ENCODE assay signal across 14 cellular contexts in the genomic region with DNA sequence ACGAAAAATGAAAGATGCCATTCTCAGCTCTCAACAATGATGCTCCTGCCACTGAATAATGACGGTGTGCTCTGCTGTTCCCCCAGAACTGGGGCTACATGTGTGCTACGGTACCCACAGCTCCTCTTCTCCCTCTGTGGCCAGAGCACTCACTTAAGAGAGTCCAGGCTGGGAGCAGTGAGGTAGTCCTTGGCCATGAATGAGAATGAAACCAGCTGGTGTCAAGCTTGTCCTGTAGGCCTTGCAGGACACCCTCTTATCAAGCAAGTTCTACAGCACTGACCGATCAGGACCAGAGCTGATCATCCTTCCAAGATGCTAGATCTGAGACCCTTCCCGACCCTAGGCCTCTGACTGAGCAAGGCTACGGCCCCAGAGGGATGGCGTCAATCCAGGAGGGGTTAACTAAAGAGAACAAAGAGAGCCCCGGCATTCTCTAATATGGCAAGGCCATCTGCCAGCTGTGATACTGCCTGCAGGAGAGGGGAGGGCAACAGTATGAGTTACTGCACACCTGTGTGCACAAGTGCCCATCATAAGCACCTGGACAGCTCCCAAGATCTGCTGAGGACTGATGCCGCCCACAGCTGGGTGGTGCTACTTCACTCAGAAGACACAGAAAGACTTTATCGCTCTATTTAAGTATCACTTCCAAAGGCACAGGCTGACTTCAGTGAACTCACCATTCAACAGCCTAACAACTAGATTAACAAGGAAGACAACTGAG. TPM values are rescaled to one million over a fixed set of nuclear protein-coding genes. Genes with fewer than 3 reads are reported as not detected.
A peak's percentile ranks its signal among the peaks of the same experiment; 100 is the strongest.
DNase-seq lines count a peak whose midpoint lies in the region; ATAC-seq and TF ChIP-seq lines count a peak whose summit lies in the region.
"Had no signal": no experiment of that assay in that cellular context is flagged by ENCODE, and none has a peak within 500 bp of the region (broad histone marks: within the 10 kb centered on the region; RNA-seq: fewer than 3 reads in every experiment).

No MANE protein-coding gene starts in this region.

- TF ChIP-seq CTCF in SK-N-SH (IDR thresholded peaks at IDR 0.05) = no peak

- WGBS in SK-N-SH (ENCODE audit: low lambda C conversion rate) = 89% methylated on average over 9 of the region's 10 CpGs

- H2AFZ ChIP-seq in SK-N-SH (ENCODE audit: low read depth) = no peak overlapping the region

- intact Hi-C loops in left colon (cut with DNase I, micrococcal nuclease) = no loop called here

- peak overlapping the region in 1 of 2 experiments; percentile 87; a peak in 2 of 4 replicates for H3K27ac ChIP-seq in SK-N-SH (ENCODE audit: low read depth in 2 of 2, low read length in 1 of 2)
- H3K27ac ChIP-seq: SK-N-MC had no signal

- ATAC-seq in left colon = peak; percentile 95

- no peak overlapping the region for H3K4me3 ChIP-seq in SK-N-SH (ENCODE audit: low read depth in 2 of 2, low read length in 1 of 2)
- H3K4me3 ChIP-seq: SK-N-MC had no signal

- POLR2A ChIA-PET in SK-N-SH (lab: Yijun Ruan, JAX) = interaction anchor here (1.0 to 1.1 kb wide), 2 partner anchors 15 to 30 kb away, joined by 3 read pairs; partner anchors contain the start of gene APPL2

- TF ChIP-seq EP300 in Ishikawa (IDR thresholded peaks at IDR 0.05; ENCODE audit: borderline replicate concordance) = no peak
- no peak for TF ChIP-seq EP300 in SK-N-SH (IDR thresholded peaks at IDR 0.05; ENCODE audit: borderline replicate concordance in 1 of 2, low read depth in 1 of 2, low read length in 1 of 2)

- H3K36me3 ChIP-seq in SK-N-SH (replicated peaks in 1 of 2; ENCODE audit: control insufficient read depth in 1 of 2, insufficient read depth in 2 of 2, low read length in 1 of 2) = peaks cover 81 to 91% of the 10 kb centered on the region in 2 experiments
- H3K36me3 ChIP-seq: BE2C had no signal

- no peak for TF ChIP-seq RAD21 in Ishikawa (IDR thresholded peaks at IDR 0.05; ENCODE audit: low read depth)
- no peak for TF ChIP-seq RAD21 in SK-N-SH (IDR thresholded peaks at IDR 0.05; ENCODE audit: low read length)

- CTCF ChIA-PET in SK-N-SH (lab: Yijun Ruan, JAX) = interaction anchor here (1.9 kb wide), 1 partner anchor 13 kb away, joined by 6 read pairs; no protein-coding TSS in a partner anchor

- H4K20me1 ChIP-seq in SK-N-SH (ENCODE audit: insufficient read depth) = no peaks in the 10 kb centered on the region

- 0 out of 2 replicates have a peak overlapping the region, but pooled peaks have one; percentile 13 for H3K4me2 ChIP-seq in SK-N-SH

- no peaks in the 10 kb centered on the region for H3K27me3 ChIP-seq in SK-N-SH (ENCODE audit: insufficient read depth)
- H3K27me3 ChIP-seq: BE2C had no signal

- no peaks in the 10 kb centered on the region for H3K9me3 ChIP-seq in SK-N-SH
- H3K9me3 ChIP-seq: BE2C had no signal

- H3K9me2 ChIP-seq in SK-N-SH = no peaks in the 10 kb centered on the region

- peaks cover 40% of the 10 kb centered on the region for H3F3A ChIP-seq in SK-N-SH (replicated peaks; ENCODE audit: insufficient read depth)

- peak overlapping the region; percentile 48; the same call in 1 of the 2 replicates for H3K9ac ChIP-seq in SK-N-SH

- peaks cover 2 to 13% of the 10 kb centered on the region in 2 experiments; a peak in 3 of 4 replicates for H3K4me1 ChIP-seq in SK-N-SH (ENCODE audit: control insufficient read depth in 1 of 2, insufficient read depth in 2 of 2, low read depth in 1 of 2, low read length in 1 of 2)
- H3K4me1 ChIP-seq: BE2C had no signal

- peak; percentile 17 for DNase-seq in AG20443 (ENCODE audit: low spot score)
- no peak for DNase-seq in SK-N-SH
- DNase-seq in left colon = peak; percentile 63 to 72
- DNase-seq in stimulated activated CD4-positive, alpha-beta T cell treated with anti-CD3 and anti-CD28 coated beads, Interleukin-2, amount 100 ng/mL, for 24 hours = no peak
- DNase-seq in stimulated activated CD4-positive, alpha-beta T cell treated with anti-CD3 and anti-CD28 coated beads, Interleukin-1b, Interleukin-23, amount 100 ng/mL, for 48 hours = no peak
- DNase-seq in GM19238 (ENCODE audit: insufficient read length, low spot score) = no peak
- no peak for DNase-seq in EL
- DNase-seq: activated B cell treated with CpG ODN at 0.5 μM for 24 hours, BE2C, hippocampal formation, mesendoderm, NCI-H1048 had no signal

- H3K79me2 ChIP-seq in SK-N-SH (ENCODE audit: insufficient read depth) = peaks cover 59% of the 10 kb centered on the region

TF ChIP-seq in Ishikawa, 13 proteins besides CTCF, POLR2A, EP300 and RAD21 (continues in another document):
- TF ChIP-seq TCF12 (IDR thresholded peaks at IDR 0.05; ENCODE audit: low read depth) = no peak
- no peak for TF ChIP-seq NFIC (IDR thresholded peaks at IDR 0.05)
- no peak for TF ChIP-seq MAX (IDR thresholded peaks at IDR 0.05)
- no peak for TF ChIP-seq YY1 (IDR thresholded peaks at IDR 0.05; ENCODE audit: low read depth)
- no peak for TF ChIP-seq CREB1 (IDR thresholded peaks at IDR 0.05; ENCODE audit: low read depth)
- TF ChIP-seq, protein P1, sequence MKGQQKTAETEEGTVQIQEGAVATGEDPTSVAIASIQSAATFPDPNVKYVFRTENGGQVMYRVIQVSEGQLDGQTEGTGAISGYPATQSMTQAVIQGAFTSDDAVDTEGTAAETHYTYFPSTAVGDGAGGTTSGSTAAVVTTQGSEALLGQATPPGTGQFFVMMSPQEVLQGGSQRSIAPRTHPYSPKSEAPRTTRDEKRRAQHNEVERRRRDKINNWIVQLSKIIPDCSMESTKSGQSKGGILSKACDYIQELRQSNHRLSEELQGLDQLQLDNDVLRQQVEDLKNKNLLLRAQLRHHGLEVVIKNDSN (IDR thresholded peaks at IDR 0.05) = no peak
- TF ChIP-seq TEAD4 (IDR thresholded peaks at IDR 0.05) = no peak

TF ChIP-seq in SK-N-SH, 30 proteins besides CTCF, POLR2A, EP300 and RAD21:
- TF ChIP-seq REST (IDR thresholded peaks at IDR 0.05; ENCODE audit: low read depth, low read length) (peak; percentile 85; the same call in 1 of the 2 replicates), RXRA (IDR thresholded peaks at IDR 0.05; ENCODE audit: borderline replicate concordance, low read depth) (no peak)
TF ChIP-seq in SK-N-SH: peak in this region for 1.

RNA-seq across cellular contexts. Expression of gene APPL2, which starts 30.5 kb away (rescaled TPM):
- polyA plus RNA-seq in SK-N-SH (2012; rRNA removed) = 59.2 and 65.9 TPM in 2 replicates
- 69.2 and 93.5 TPM in 2 replicates for polyA plus RNA-seq in SK-N-SH (2012; cell fraction: cytosol; rRNA removed)
- polyA plus RNA-seq in SK-N-SH (2012; cell fraction: nucleus; rRNA removed) = 71.4 and 120 TPM in 2 replicates
- total RNA-seq in left colon = 100 to 1,000 TPM; 136 to 179 TPM

Comparison
In these comparisons a context has a peak if more than half of its experiments do, and no peak if none do; other contexts are left out.
1. DNase-seq: peak in AG20443 (single experiment) and left colon (2 of 2); none in SK-N-SH (single experiment), stimulated activated CD4-positive, alpha-beta T cell treated with anti-CD3 and anti-CD28 coated beads, Interleukin-2, amount 100 ng/mL, for 24 hours (0 of 2), stimulated activated CD4-positive, alpha-beta T cell treated with anti-CD3 and anti-CD28 coated beads, Interleukin-1b, Interleukin-23, amount 100 ng/mL, for 48 hours (single experiment), GM19238 (single experiment) and EL (single experiment).